ENCODE assay signal across 8 cellular contexts in genomic region chr16:3235856-3236669, GRCh38. TPM values are rescaled to one million over a fixed set of nuclear protein-coding genes. Genes with fewer than 3 reads are reported as not detected.
DNase-seq lines count a peak whose midpoint lies in the region; ATAC-seq lines count a peak whose summit lies in the region.

No MANE protein-coding gene starts in this region.

- peaks cover 28% of the 10 kb centered on the region for H3K36me3 Mint-ChIP-seq in activated naive CD8-positive, alpha-beta T cell treated with anti-CD3 and anti-CD28 coated beads, Interleukin-2, amount 10 ng/mL, durations not matched to agents 7 days and 5 days
- H3K36me3 Mint-ChIP-seq in naive thymus-derived CD8-positive, alpha-beta T cell = peaks cover 11 to 25% (median 24%) of the 10 kb centered on the region in 3 donors

- POLR2A ChIA-PET in activated naive CD8-positive, alpha-beta T cell treated with anti-CD3 and anti-CD28 coated beads, Interleukin-2, amount 10 ng/mL, durations not matched to agents 7 days and 5 days (lab: Charles Lee) = interaction anchor here (1.0 to 2.3 kb wide), 4 partner anchors 17 to 77 kb away, joined by 3 to 13 read pairs (median 5); no protein-coding TSS in a partner anchor
- POLR2A ChIA-PET in naive thymus-derived CD8-positive, alpha-beta T cell (lab: Charles Lee) = interaction anchor here (0.6 to 4.0 kb wide), 19 partner anchors 10 to 221 kb away, joined by 3 to 25 read pairs (median 4); partner anchors contain the start of genes NAA60, ZNF213, ZNF263 and ZNF597

- peaks cover 6% of the 10 kb centered on the region for H3K9me3 Mint-ChIP-seq in activated naive CD8-positive, alpha-beta T cell treated with anti-CD3 and anti-CD28 coated beads, Interleukin-2, amount 10 ng/mL, durations not matched to agents 7 days and 5 days
- peaks cover 0 to 5% (median under 1%) of the 10 kb centered on the region in 9 donors for H3K9me3 Mint-ChIP-seq in naive thymus-derived CD8-positive, alpha-beta T cell

- no peak for ATAC-seq in activated naive CD8-positive, alpha-beta T cell treated with anti-CD3 and anti-CD28 coated beads, Interleukin-2, amount 10 ng/mL, durations not matched to agents 7 days and 5 days (ENCODE audit: low read depth)
- ATAC-seq in naive thymus-derived CD8-positive, alpha-beta T cell = no peak
- no peak for ATAC-seq in HG02884 (IDR thresholded peaks at IDR 0.05; ENCODE audit: unreplicated experiment)
- ATAC-seq in HG02973 (IDR thresholded peaks at IDR 0.05; ENCODE audit: unreplicated experiment) = no peak

- peak; percentile 76 for DNase-seq in CD1c-positive myeloid dendritic cell (ENCODE audit: extremely low spot score)
- DNase-seq in RPMI7951 (ENCODE audit: low read depth) = peak; percentile 89
- no peak for DNase-seq in activated naive CD8-positive, alpha-beta T cell treated with anti-CD3 and anti-CD28 coated beads, Interleukin-2, amount 10 ng/mL, durations not matched to agents 7 days and 5 days
- DNase-seq in naive thymus-derived CD8-positive, alpha-beta T cell = peak in 8 of 10 donors; percentile 39 to 70 (median 48)
- DNase-seq in COR-L47 (lab: John Stamatoyannopoulos, UW) = no peak
- DNase-seq in NCI-H524 (lab: John Stamatoyannopoulos, UW) = no peak

- H3K27me3 Mint-ChIP-seq in activated naive CD8-positive, alpha-beta T cell treated with anti-CD3 and anti-CD28 coated beads, Interleukin-2, amount 10 ng/mL, durations not matched to agents 7 days and 5 days = peaks cover 9% of the 10 kb centered on the region
- peaks cover 0 to 2% (median 1%) of the 10 kb centered on the region in 5 donors for H3K27me3 Mint-ChIP-seq in naive thymus-derived CD8-positive, alpha-beta T cell

- peak overlapping the region; percentile 70 for H3K4me3 Mint-ChIP-seq in activated naive CD8-positive, alpha-beta T cell treated with anti-CD3 and anti-CD28 coated beads, Interleukin-2, amount 10 ng/mL, durations not matched to agents 7 days and 5 days
- H3K4me3 Mint-ChIP-seq in naive thymus-derived CD8-positive, alpha-beta T cell = peak overlapping the region; percentile 68 to 82 (median 76)

- H3K27ac Mint-ChIP-seq in activated naive CD8-positive, alpha-beta T cell treated with anti-CD3 and anti-CD28 coated beads, Interleukin-2, amount 10 ng/mL, durations not matched to agents 7 days and 5 days = peak overlapping the region; percentile 81
- H3K27ac Mint-ChIP-seq in naive thymus-derived CD8-positive, alpha-beta T cell = peak overlapping the region; percentile 48 to 92 (median 84)

- H3K4me1 Mint-ChIP-seq in activated naive CD8-positive, alpha-beta T cell treated with anti-CD3 and anti-CD28 coated beads, Interleukin-2, amount 10 ng/mL, durations not matched to agents 7 days and 5 days = peaks cover 18% of the 10 kb centered on the region
- H3K4me1 Mint-ChIP-seq in naive thymus-derived CD8-positive, alpha-beta T cell = peaks cover 16 to 36% (median 34%) of the 10 kb centered on the region in 4 donors

RNA-seq across cellular contexts. Expression of gene ZNF200, which starts 1.1 kb away (rescaled TPM):
- 9.8 and 14.9 TPM in 2 replicates for total RNA-seq in RPMI7951 (2014; rRNA removed; shearing (Covaris generic))
- 10 to 100 TPM; 16.5 to 19.5 TPM for total RNA-seq in activated naive CD8-positive, alpha-beta T cell treated with anti-CD3 and anti-CD28 coated beads, Interleukin-2, amount 10 ng/mL, durations not matched to agents 7 days and 5 days
- 10 to 100 TPM; 24.5 to 25.8 TPM for total RNA-seq in naive thymus-derived CD8-positive, alpha-beta T cell
- 10 to 100 TPM in 2 of 3 donors, 1 to 10 TPM in 1; 6.8 to 14.3 (median 13.9) TPM for polyA plus RNA-seq in naive thymus-derived CD8-positive, alpha-beta T cell

RNA-seq across cellular contexts. Expression of gene MEFV, which starts 20.4 kb away (rescaled TPM):
- total RNA-seq in RPMI7951 (2014; rRNA removed; shearing (Covaris generic)) = 4.3 and 4.8 TPM in 2 replicates
- total RNA-seq in activated naive CD8-positive, alpha-beta T cell treated with anti-CD3 and anti-CD28 coated beads, Interleukin-2, amount 10 ng/mL, durations not matched to agents 7 days and 5 days = under 1 TPM; 0.23 to 0.39 TPM
- under 1 TPM; 0.41 to 0.60 TPM for total RNA-seq in naive thymus-derived CD8-positive, alpha-beta T cell
- polyA plus RNA-seq in naive thymus-derived CD8-positive, alpha-beta T cell = not detected

RNA-seq across cellular contexts. Expression of gene ZNF263, which starts 47.2 kb away (rescaled TPM):
- 19.8 and 28.6 TPM in 2 replicates for total RNA-seq in RPMI7951 (2014; rRNA removed; shearing (Covaris generic))
- total RNA-seq in activated naive CD8-positive, alpha-beta T cell treated with anti-CD3 and anti-CD28 coated beads, Interleukin-2, amount 10 ng/mL, durations not matched to agents 7 days and 5 days = 10 to 100 TPM; 34.7 to 36.7 TPM
- 10 to 100 TPM; 53.5 to 60.1 TPM for total RNA-seq in naive thymus-derived CD8-positive, alpha-beta T cell
- polyA plus RNA-seq in naive thymus-derived CD8-positive, alpha-beta T cell = 10 to 100 TPM; 33.9 to 62.2 (median 54.2) TPM

RNA-seq across cellular contexts. Expression of gene OR1F1, which starts 48.1 kb away (rescaled TPM):
- total RNA-seq in RPMI7951 (2014; rRNA removed; shearing (Covaris generic)) = 0.36 TPM in 1 of 2 replicates, not detected in the other
- not detected for total RNA-seq in activated naive CD8-positive, alpha-beta T cell treated with anti-CD3 and anti-CD28 coated beads, Interleukin-2, amount 10 ng/mL, durations not matched to agents 7 days and 5 days
- total RNA-seq in naive thymus-derived CD8-positive, alpha-beta T cell = not detected
- polyA plus RNA-seq in naive thymus-derived CD8-positive, alpha-beta T cell = not detected

Comparison
In these comparisons a context has a peak if more than half of its experiments do, and no peak if none do; other contexts are left out.
1. DNase-seq: peak in CD1c-positive myeloid dendritic cell (single experiment), RPMI7951 (single experiment) and naive thymus-derived CD8-positive, alpha-beta T cell (8 of 10); none in activated naive CD8-positive, alpha-beta T cell treated with anti-CD3 and anti-CD28 coated beads, Interleukin-2, amount 10 ng/mL, durations not matched to agents 7 days and 5 days (single experiment), COR-L47 (single experiment) and NCI-H524 (0 of 2).